ENCODE assay signal across 26 cellular contexts in genomic region chr10:47443145-47443544, GRCh38. TPM values are rescaled to one million over a fixed set of nuclear protein-coding genes. Genes with fewer than 3 reads are reported as not detected.
DNase-seq lines count a peak whose midpoint lies in the region; TF ChIP-seq lines count a peak whose summit lies in the region.
"Had no signal": no experiment of that assay in that cellular context is flagged by ENCODE, and none has a peak within 500 bp of the region (broad histone marks: within the 10 kb centered on the region; RNA-seq: fewer than 3 reads in every experiment).

No MANE protein-coding gene starts in this region.

- H3K4me1 ChIP-seq in mammary epithelial cell (ENCODE audit: insufficient read depth, low read length), result peaks cover 13% of the 10 kb centered on the region
- H3K4me1 ChIP-seq in trophoblast cell (ENCODE audit: control insufficient read depth in 1 of 2, insufficient read depth in 2 of 2, low read length in 2 of 2), result peaks cover 4 to 7% of the 10 kb centered on the region in 2 experiments
- H3K4me1 ChIP-seq: BE2C had no signal

- peak overlapping the region; percentile 6 for H4K91ac ChIP-seq in trophoblast cell (ENCODE audit: low read depth, low read length)

- no peak overlapping the region for H3K4ac ChIP-seq in trophoblast cell (ENCODE audit: low read depth, low read length)

- intact Hi-C loops in mammary epithelial cell (cut with micrococcal nuclease) (no loop called here), MCF 10A (cut with micrococcal nuclease) (no loop called here)

- DNase-seq in mammary epithelial cell (peak; percentile 39), MCF 10A (ENCODE audit: unreplicated experiment) (no peak), D341Med (ENCODE audit: low spot score) (peak; percentile 10), epithelial cell of esophagus (ENCODE audit: low read depth) (peak; percentile 61), trophoblast cell (peak in 1 of 2 donors; percentile 25), ecto neural progenitor cell (ENCODE audit: low spot score) (no peak), medulla oblongata (ENCODE audit: extremely low spot score) (no peak)
- no peak for DNase-seq in effector CD8-positive, alpha-beta T cell (lab: John Stamatoyannopoulos, UW)
- DNase-seq: 8988T; ACHN; AML-193; BE2C; CD4-positive, alpha-beta T cell; COR-L47; DMS 273 treated with DMSO at 0.1 percent for 48 hours; DMS79; EL; GDM1; GM23248; H7; HCEC 1CT had no signal

- no peak overlapping the region for H3K27ac Mint-ChIP-seq in MCF 10A (ENCODE audit: low read depth, unreplicated experiment)
- H3K27ac Mint-ChIP-seq: CD14-positive monocyte; CD4-positive, alpha-beta T cell had no signal

- H3K18ac ChIP-seq in trophoblast cell (ENCODE audit: low read length), result no peak overlapping the region

- H3K9me3 ChIP-seq in mammary epithelial cell (replicated peaks; ENCODE audit: insufficient read depth, low read length) (no peaks in the 10 kb centered on the region), trophoblast cell (ENCODE audit: insufficient read depth, low read depth, low read length) (peaks cover 10% of the 10 kb centered on the region)
- H3K9me3 ChIP-seq: BE2C had no signal

- CTCF ChIA-PET in mammary epithelial cell (lab: Charles Lee; ENCODE audit: low non-redundant PET), result no interaction called here
- CTCF ChIA-PET in MCF 10A (lab: Yijun Ruan, JAX), result interaction anchor here (0.9 kb wide), 1 partner anchor 395 kb away, joined by 3 read pairs; no protein-coding TSS in a partner anchor

- no peak overlapping the region for H4K8ac ChIP-seq in trophoblast cell (ENCODE audit: low read depth, low read length)

- peak overlapping the region; percentile 34 for H3K4me2 ChIP-seq in mammary epithelial cell (ENCODE audit: insufficient read depth, low read depth, low read length)
- H3K4me2 ChIP-seq in trophoblast cell (ENCODE audit: low read length), result no peak overlapping the region
- H3K4me2 ChIP-seq: A549; BLaER1 treated with 17β-estradiol and CSF1 and Interleukin-3, amounts not matched to agents 10 nM and 100 nM had no signal

- H3K27me3 Mint-ChIP-seq in MCF 10A (ENCODE audit: insufficient read depth, unreplicated experiment), result no peaks in the 10 kb centered on the region

- H2BK12ac ChIP-seq in trophoblast cell (ENCODE audit: low read length), result no peak overlapping the region

- peaks cover 7% of the 10 kb centered on the region for H3K4me1 Mint-ChIP-seq in MCF 10A (ENCODE audit: insufficient read depth, unreplicated experiment)
- H3K4me1 Mint-ChIP-seq: CD14-positive monocyte had no signal

- no peaks in the 10 kb centered on the region for H4K20me1 ChIP-seq in mammary epithelial cell (ENCODE audit: insufficient read depth, low read length)
- H4K20me1 ChIP-seq: BLaER1 treated with 17β-estradiol and CSF1 and Interleukin-3, amounts not matched to agents 10 nM and 100 nM had no signal

- H3K9me3 Mint-ChIP-seq in MCF 10A (ENCODE audit: unreplicated experiment), result peaks cover 8% of the 10 kb centered on the region

- H3K9ac ChIP-seq in mammary epithelial cell (ENCODE audit: insufficient read depth, low read length) (no peak overlapping the region), trophoblast cell (ENCODE audit: low read length) (no peak overlapping the region)
- H3K9ac ChIP-seq: BLaER1 treated with 17β-estradiol and CSF1 and Interleukin-3, amounts not matched to agents 10 nM and 100 nM; GM23248 had no signal

- no peak for TF ChIP-seq CTCF in mammary epithelial cell (conservative IDR thresholded peaks at IDR 0.05 in 1 of 2, IDR thresholded peaks at IDR 0.05 in 1 of 2; ENCODE audit: extremely low read depth in 1 of 2, insufficient read depth in 1 of 2, low read depth in 1 of 2, low read length in 2 of 2)
- TF ChIP-seq CTCF in MCF 10A (IDR thresholded peaks at IDR 0.05; ENCODE audit: unreplicated experiment), result no peak
- no peak for TF ChIP-seq CTCF in epithelial cell of esophagus (IDR thresholded peaks at IDR 0.05; ENCODE audit: insufficient read depth, low read depth, low read length, missing control alignments)

- no peak overlapping the region for H2BK5ac ChIP-seq in trophoblast cell (ENCODE audit: low read depth, low read length, poor library complexity)

- H3K27ac ChIP-seq in mammary epithelial cell (ENCODE audit: insufficient read depth, low read depth, low read length), result no peak overlapping the region
- H3K27ac ChIP-seq in trophoblast cell (ENCODE audit: low read depth, low read length), result no peak overlapping the region
- H3K27ac ChIP-seq: A549; BLaER1 treated with 17β-estradiol and CSF1 and Interleukin-3, amounts not matched to agents 10 nM and 100 nM; GM23248 had no signal

- H3K79me2 ChIP-seq in mammary epithelial cell (ENCODE audit: insufficient read depth, low read length) (no peaks in the 10 kb centered on the region), trophoblast cell (ENCODE audit: control insufficient read depth, insufficient read depth, low read length, poor library complexity) (peaks cover 3% of the 10 kb centered on the region)

- H2AK5ac ChIP-seq in trophoblast cell (ENCODE audit: low read length), result no peak overlapping the region

- H3K79me1 ChIP-seq in trophoblast cell (ENCODE audit: low read length), result peaks cover 9% of the 10 kb centered on the region

- H2AFZ ChIP-seq in mammary epithelial cell (ENCODE audit: low read depth, low read length) (peak overlapping the region; percentile 58), trophoblast cell (ENCODE audit: insufficient read depth, low read length, poor library complexity) (no peak overlapping the region)
- H2AFZ ChIP-seq: GM23248 had no signal

- 60% methylated on average over 2 of the region's 2 CpGs for WGBS in mammary epithelial cell (ENCODE audit: low coverage, missing lambda C conversion rate)
- no CpG with 5 or more reads among the region's 2 CpGs for WGBS in trophoblast cell (ENCODE audit: extremely low coverage, insufficient coverage, insufficient read length)

- H3K14ac ChIP-seq in trophoblast cell (ENCODE audit: low read length), result no peak overlapping the region

- H4K12ac ChIP-seq in trophoblast cell (ENCODE audit: low read depth, low read length), result no peak overlapping the region

- H3K36me3 Mint-ChIP-seq in MCF 10A (ENCODE audit: insufficient read depth, unreplicated experiment), result no peaks in the 10 kb centered on the region
- H3K36me3 Mint-ChIP-seq: CD14-positive monocyte had no signal

- POLR2A ChIA-PET in MCF 10A (lab: Yijun Ruan, JAX), result no interaction called here

- no peak overlapping the region for H3K4me3 Mint-ChIP-seq in MCF 10A (ENCODE audit: unreplicated experiment)
- H3K4me3 Mint-ChIP-seq: CD14-positive monocyte; CD4-positive, alpha-beta T cell had no signal

- dilution Hi-C loops in mammary epithelial cell (cut with HindIII; ENCODE audit: low sequenced_read_pairs), result no loop called here

- in situ Hi-C loops in mammary epithelial cell (cut with MboI; ENCODE audit: low sequenced_read_pairs in 2 of 2), result no loop called here

- BruUV-seq in mammary epithelial cell (replicated peaks; lab: Mats Ljungman, UMichigan) (no TSS peak), MCF 10A (replicated peaks; lab: Mats Ljungman, UMichigan) (no TSS peak)

- H3K4me3 ChIP-seq in mammary epithelial cell (replicated peaks in 1 of 3; ENCODE audit: insufficient read depth in 1 of 3, low read depth in 2 of 3, low read length in 3 of 3) (no peak overlapping the region), epithelial cell of esophagus (ENCODE audit: low read length) (no peak overlapping the region), trophoblast cell (ENCODE audit: low read depth, low read length) (no peak overlapping the region)
- H3K4me3 ChIP-seq: A549; BLaER1 treated with 17β-estradiol and CSF1 and Interleukin-3, amounts not matched to agents 10 nM and 100 nM; GM12878; GM23248 had no signal

- H3K27me3 ChIP-seq in mammary epithelial cell (ENCODE audit: insufficient read depth, low read length), result no peaks in the 10 kb centered on the region
- no peaks in the 10 kb centered on the region for H3K27me3 ChIP-seq in trophoblast cell (ENCODE audit: insufficient read depth, low read length)
- H3K27me3 ChIP-seq: BE2C; BLaER1 treated with 17β-estradiol and CSF1 and Interleukin-3, amounts not matched to agents 10 nM and 100 nM had no signal

- H3K23ac ChIP-seq in trophoblast cell (ENCODE audit: low read length), result no peak overlapping the region

- no peak overlapping the region for H2BK120ac ChIP-seq in trophoblast cell (ENCODE audit: insufficient read depth, low read length, poor library complexity)

- H3K36me3 ChIP-seq in mammary epithelial cell (ENCODE audit: insufficient read depth, low read length) (no peaks in the 10 kb centered on the region), trophoblast cell (ENCODE audit: control insufficient read depth in 1 of 2, insufficient read depth in 2 of 2, low read length in 2 of 2) (no peaks in the 10 kb centered on the region)
- H3K36me3 ChIP-seq: BE2C; BLaER1 treated with 17β-estradiol and CSF1 and Interleukin-3, amounts not matched to agents 10 nM and 100 nM had no signal

RNA-seq across cellular contexts. Expression of gene ANXA8, which starts 40.8 kb away (rescaled TPM):
- total RNA-seq in mammary epithelial cell (100 to 1,000 TPM; 336 to 415 TPM), MCF 10A (2022) (47.3 and 103 TPM in 2 replicates)
- polyA plus RNA-seq in mammary epithelial cell, result 571 TPM
- 516 TPM for polyA minus RNA-seq in mammary epithelial cell
- polyA plus RNA-seq in trophoblast cell (2013), result 16.3 and 18.5 TPM in 2 replicates
- total RNA-seq: CD4-positive, alpha-beta T cell; H1; H7 had no signal

RNA-seq across cellular contexts. Expression of gene FAM25G, which starts 48.4 kb away (rescaled TPM):
- total RNA-seq in mammary epithelial cell, result 1 to 10 TPM in 1 of 2 donors, not detected in 1; 4.1 TPM
- polyA plus RNA-seq in mammary epithelial cell, result 1.4 TPM
- not detected for polyA minus RNA-seq in mammary epithelial cell
- not detected in 2 replicates for total RNA-seq in MCF 10A (2022)
- 0.37 and 0.74 TPM in 2 replicates for polyA plus RNA-seq in trophoblast cell (2013)
- total RNA-seq: CD4-positive, alpha-beta T cell; GM12878; GM23248; H1; H7 had no signal
- polyA plus RNA-seq: A549, CD14-positive monocyte, GM12878, H1 had no signal

RNA-seq across cellular contexts. Expression of gene ZNF488, which starts 59.1 kb away (rescaled TPM):
- total RNA-seq in mammary epithelial cell (1 to 10 TPM in 1 of 2 donors, under 1 TPM in 1; 0.67 to 1.4 TPM), MCF 10A (2022) (0.12 TPM in 2 replicates)
- polyA plus RNA-seq in mammary epithelial cell, result 3.5 TPM
- polyA minus RNA-seq in mammary epithelial cell, result 5.2 TPM
- polyA plus RNA-seq in trophoblast cell (2013), result 34.5 and 39.7 TPM in 2 replicates
- total RNA-seq: CD4-positive, alpha-beta T cell; GM12878; GM23248 had no signal
- polyA plus RNA-seq: CD14-positive monocyte, GM12878 had no signal

Comparison
In these comparisons a context has a peak if more than half of its experiments do, and no peak if none do; other contexts are left out.
1. DNase-seq: peak in mammary epithelial cell (single experiment), D341Med (single experiment) and epithelial cell of esophagus (single experiment); none in MCF 10A (single experiment), ecto neural progenitor cell (single experiment), medulla oblongata (single experiment) and effector CD8-positive, alpha-beta T cell (single experiment).